ENCODE assay signal across 9 cellular contexts in genomic region chr5:76691470-76692273, GRCh38. TPM values are rescaled to one million over a fixed set of nuclear protein-coding genes. Genes with fewer than 3 reads are reported as not detected.
DNase-seq lines count a peak whose midpoint lies in the region; ATAC-seq and TF ChIP-seq lines count a peak whose summit lies in the region.
"Had no signal": no experiment of that assay in that cellular context is flagged by ENCODE, and none has a peak within 500 bp of the region (broad histone marks: within the 10 kb centered on the region; RNA-seq: fewer than 3 reads in every experiment).

No MANE protein-coding gene starts in this region.

- H3K36me3 ChIP-seq in SJCRH30: no peaks in the 10 kb centered on the region

- H3K27me3 ChIP-seq in SJCRH30: no peaks in the 10 kb centered on the region

- no peak overlapping the region for H3K4me3 ChIP-seq in SJCRH30
- H3K4me3 ChIP-seq in fibroblast of mammary gland (ENCODE audit: control insufficient read depth, low read depth, low read length): no peak overlapping the region
- no peak overlapping the region for H3K4me3 ChIP-seq in retinal pigment epithelial cell (ENCODE audit: low read length)

- peak; percentile 77 for ATAC-seq in GM18861 (IDR thresholded peaks at IDR 0.05; ENCODE audit: unreplicated experiment)

- no peaks in the 10 kb centered on the region for H3K9me3 ChIP-seq in SJCRH30 (replicated peaks)

- peak overlapping the region; percentile 93 for H3K27ac ChIP-seq in SJCRH30

- peak; percentile 89 to 90 for DNase-seq in SJCRH30
- peak; percentile 77 for DNase-seq in fibroblast of mammary gland (ENCODE audit: low read depth)
- peak; percentile 96 for DNase-seq in retinal pigment epithelial cell (ENCODE audit: low read depth)
- DNase-seq in NCI-H1105 (lab: John Stamatoyannopoulos, UW): no peak
- no peak for DNase-seq in NCI-H1436 (lab: John Stamatoyannopoulos, UW)
- DNase-seq in SHP77 (lab: John Stamatoyannopoulos, UW): no peak
- DNase-seq in activated gamma-delta T cell (lab: John Stamatoyannopoulos, UW): no peak
- DNase-seq: amygdala had no signal

- TF ChIP-seq CTCF in fibroblast of mammary gland (conservative IDR thresholded peaks at IDR 0.05; ENCODE audit: control insufficient read depth, insufficient read depth, low read depth, low read length): no peak
- TF ChIP-seq CTCF in retinal pigment epithelial cell (conservative IDR thresholded peaks at IDR 0.05; ENCODE audit: low read depth, low read length): no peak

- H3K4me1 ChIP-seq in SJCRH30: peaks cover 81% of the 10 kb centered on the region

RNA-seq across cellular contexts. Expression of gene F2R, which starts 24.3 kb away (rescaled TPM):
- 99.3 and 103 TPM in 2 replicates for total RNA-seq in SJCRH30 (2014; rRNA removed; shearing (Covaris generic))

Comparison
In these comparisons a context has a peak if more than half of its experiments do, and no peak if none do; other contexts are left out.
1. DNase-seq: peak in SJCRH30 (2 of 2), fibroblast of mammary gland (single experiment) and retinal pigment epithelial cell (single experiment); none in NCI-H1105 (single experiment), NCI-H1436 (single experiment), SHP77 (0 of 2) and activated gamma-delta T cell (single experiment).